ENCODE assay signal across 8 cellular contexts in genomic region chr17:77086433-77087010, GRCh38. TPM values are rescaled to one million over a fixed set of nuclear protein-coding genes. Genes with fewer than 3 reads are reported as not detected.
DNase-seq lines count a peak whose midpoint lies in the region; ATAC-seq and TF ChIP-seq lines count a peak whose summit lies in the region.

No MANE protein-coding gene starts in this region.

- H3F3A ChIP-seq in neural cell (ENCODE audit: insufficient read depth, low read length, poor library complexity, severe bottlenecking) = no peaks in the 10 kb centered on the region

- peak; percentile 39 for ATAC-seq in stimulated activated naive CD8-positive, alpha-beta T cell treated with anti-CD3 and anti-CD28 coated beads, Interleukin-15, Interleukin-2, amounts not matched to agents 100 U/mL and 50 U/mL, for 24 hours
- ATAC-seq in HG02970 (IDR thresholded peaks at IDR 0.05; ENCODE audit: low FRiP score, unreplicated experiment) = no peak

- no peak overlapping the region for H3K4me3 ChIP-seq in fibroblast of lung (replicated peaks in 1 of 4; ENCODE audit: control extremely low read depth in 1 of 4, insufficient read depth in 1 of 4, low read depth in 3 of 4, low read length in 4 of 4)
- no peak overlapping the region for H3K4me3 ChIP-seq in neural cell (ENCODE audit: low read length)

- H3K9me2 ChIP-seq in neural cell (ENCODE audit: insufficient read depth, low read length) = no peaks in the 10 kb centered on the region

- H4K20me1 ChIP-seq in fibroblast of lung (ENCODE audit: control insufficient read depth, extremely low read depth, insufficient read depth, low read length) (no peaks in the 10 kb centered on the region), neural cell (ENCODE audit: insufficient read depth) (no peaks in the 10 kb centered on the region)

- DNase-seq in EL = peak; percentile 79
- peak; percentile 60 for DNase-seq in activated T-helper 1 cell treated with Interleukin-2 at 50 U/mL for 16 hours (ENCODE audit: low read depth)
- DNase-seq in fibroblast of lung (ENCODE audit: low read depth in 2 of 2) = peak; percentile 60 to 76
- DNase-seq in stimulated activated naive CD8-positive, alpha-beta T cell treated with anti-CD3 and anti-CD28 coated beads, Interleukin-15, Interleukin-2, amounts not matched to agents 100 U/mL and 50 U/mL, for 24 hours = peak; percentile 94

- peaks cover 18% of the 10 kb centered on the region for H3K79me2 ChIP-seq in fibroblast of lung (ENCODE audit: control insufficient read depth, insufficient read depth, low read length)
- H3K79me2 ChIP-seq in neural cell (replicated peaks; ENCODE audit: insufficient read depth, low read length) = no peaks in the 10 kb centered on the region

- H3K4me2 ChIP-seq in fibroblast of lung (ENCODE audit: extremely low read depth, insufficient read depth, low read length) (peak overlapping the region; percentile 46), neural cell (ENCODE audit: low read length) (no peak overlapping the region)

- TF ChIP-seq CTCF in fibroblast of lung (conservative IDR thresholded peaks at IDR 0.05 in 1 of 2, IDR thresholded peaks at IDR 0.05 in 1 of 2; ENCODE audit: low read depth in 1 of 2, low read length in 2 of 2) (peak; percentile 84 to 97), neural cell (IDR thresholded peaks at IDR 0.05; ENCODE audit: poor library complexity, severe bottlenecking) (peak; percentile 77)

- H3K36me3 ChIP-seq in fibroblast of lung (ENCODE audit: control insufficient read depth, insufficient read depth, low read length) (peaks cover 3% of the 10 kb centered on the region), neural cell (ENCODE audit: insufficient read depth, low read length) (no peaks in the 10 kb centered on the region)

- H3K9me3 ChIP-seq in fibroblast of lung (ENCODE audit: control insufficient read depth, insufficient read depth, low read depth, low read length) = no peaks in the 10 kb centered on the region
- H3K9me3 ChIP-seq in neural cell (ENCODE audit: low read length) = no peaks in the 10 kb centered on the region

- H3K27ac ChIP-seq in fibroblast of lung (ENCODE audit: insufficient read depth, low read length) = no peak overlapping the region
- no peak overlapping the region for H3K27ac ChIP-seq in neural cell (ENCODE audit: low read length)

- H3K27me3 ChIP-seq in fibroblast of lung (ENCODE audit: control insufficient read depth, insufficient read depth, low read length) (no peaks in the 10 kb centered on the region), neural cell (ENCODE audit: insufficient read depth, low read depth, low read length) (no peaks in the 10 kb centered on the region)

- TF ChIP-seq EP300 in Ishikawa (IDR thresholded peaks at IDR 0.05; ENCODE audit: borderline replicate concordance) (no peak), neural cell (conservative IDR thresholded peaks at IDR 0.05; ENCODE audit: poor library complexity, severe bottlenecking) (no peak)

- H3K4me1 ChIP-seq in fibroblast of lung (ENCODE audit: control insufficient read depth, extremely low read depth, insufficient read depth, low read length) = peaks cover 3% of the 10 kb centered on the region

- TF ChIP-seq RAD21 in Ishikawa (IDR thresholded peaks at IDR 0.05; ENCODE audit: low read depth) = peak; percentile 78
- peak; percentile 66 for TF ChIP-seq RAD21 in neural cell (conservative IDR thresholded peaks at IDR 0.05)

- H3K9ac ChIP-seq in fibroblast of lung (ENCODE audit: insufficient read depth, low read length) = no peak overlapping the region
- H3K9ac ChIP-seq in neural cell (ENCODE audit: low read length) = no peak overlapping the region

- H2AFZ ChIP-seq in fibroblast of lung (ENCODE audit: low read length) (peak overlapping the region; percentile 43), neural cell (ENCODE audit: low read depth, low read length) (no peak overlapping the region)

TF ChIP-seq in Ishikawa, 13 proteins besides CTCF, POLR2A, EP300 and RAD21 (continues in another document):
- TF ChIP-seq TEAD4 (IDR thresholded peaks at IDR 0.05) (no peak), FOXM1 (IDR thresholded peaks at IDR 0.05; ENCODE audit: borderline replicate concordance, low read depth) (no peak), MAX (IDR thresholded peaks at IDR 0.05) (peak; percentile 37; the same call in 1 of the 2 replicates), TAF1 (IDR thresholded peaks at IDR 0.05; ENCODE audit: low read depth) (0 out of 2 replicates have a peak, but pooled peaks have one; percentile 26), YY1 (IDR thresholded peaks at IDR 0.05; ENCODE audit: low read depth) (no peak), TCF12 (IDR thresholded peaks at IDR 0.05; ENCODE audit: low read depth) (no peak), CREB1 (IDR thresholded peaks at IDR 0.05; ENCODE audit: low read depth) (no peak), EGR1 (IDR thresholded peaks at IDR 0.05) (no peak), NFIC (IDR thresholded peaks at IDR 0.05) (no peak)

TF ChIP-seq in PFSK-1, 5 proteins besides CTCF, POLR2A, EP300 and RAD21:
- peak; percentile 29 for TF ChIP-seq FOXP2 (optimal IDR thresholded peaks at IDR 0.05; ENCODE audit: borderline replicate concordance, extremely low read depth, extremely low read length, insufficient read depth)
- no peak; a peak in 1 of 4 replicates for TF ChIP-seq REST (IDR thresholded peaks at IDR 0.05; ENCODE audit: insufficient read depth in 1 of 2, low read depth in 2 of 2, low read length in 2 of 2)
- no peak for TF ChIP-seq POLR2AphosphoS5 (IDR thresholded peaks at IDR 0.05; ENCODE audit: low read depth, low read length)
- TF ChIP-seq TAF1 (IDR thresholded peaks at IDR 0.05; ENCODE audit: borderline replicate concordance, insufficient read depth, low read length) = 0 out of 2 replicates have a peak, but pooled peaks have one; percentile 19

TF ChIP-seq in neural cell, 6 proteins besides CTCF, POLR2A, EP300 and RAD21:
- TF ChIP-seq EZH2 (IDR thresholded peaks at IDR 0.05; ENCODE audit: borderline replicate concordance, insufficient read depth, low read length, poor library complexity, severe bottlenecking) (no peak), SMC3 (conservative IDR thresholded peaks at IDR 0.05; ENCODE audit: poor library complexity) (peak; percentile 80)

RNA-seq across cellular contexts. Expression of gene SEC14L1, which starts 54.2 kb away (rescaled TPM):
- 43.4 TPM for polyA plus RNA-seq in PFSK-1 (2012; ENCODE audit: insufficient read length, low read depth)
- 31.6 and 32.9 TPM in 2 replicates for total RNA-seq in fibroblast of lung
- polyA plus RNA-seq in fibroblast of lung (21.1 and 25.1 TPM in 2 replicates), neural cell (40.4 and 49.7 TPM in 2 replicates)
- polyA plus RNA-seq in fibroblast of lung (2012) = 31.9 and 33.5 TPM in 2 replicates
- polyA minus RNA-seq in fibroblast of lung (ENCODE audit: low replicate concordance) (29.8 and 40.5 TPM in 2 replicates), neural cell (112 TPM in 2 replicates)
